Comparison of ENCODE assay signal across 1 cellular context in the genomic region with DNA sequence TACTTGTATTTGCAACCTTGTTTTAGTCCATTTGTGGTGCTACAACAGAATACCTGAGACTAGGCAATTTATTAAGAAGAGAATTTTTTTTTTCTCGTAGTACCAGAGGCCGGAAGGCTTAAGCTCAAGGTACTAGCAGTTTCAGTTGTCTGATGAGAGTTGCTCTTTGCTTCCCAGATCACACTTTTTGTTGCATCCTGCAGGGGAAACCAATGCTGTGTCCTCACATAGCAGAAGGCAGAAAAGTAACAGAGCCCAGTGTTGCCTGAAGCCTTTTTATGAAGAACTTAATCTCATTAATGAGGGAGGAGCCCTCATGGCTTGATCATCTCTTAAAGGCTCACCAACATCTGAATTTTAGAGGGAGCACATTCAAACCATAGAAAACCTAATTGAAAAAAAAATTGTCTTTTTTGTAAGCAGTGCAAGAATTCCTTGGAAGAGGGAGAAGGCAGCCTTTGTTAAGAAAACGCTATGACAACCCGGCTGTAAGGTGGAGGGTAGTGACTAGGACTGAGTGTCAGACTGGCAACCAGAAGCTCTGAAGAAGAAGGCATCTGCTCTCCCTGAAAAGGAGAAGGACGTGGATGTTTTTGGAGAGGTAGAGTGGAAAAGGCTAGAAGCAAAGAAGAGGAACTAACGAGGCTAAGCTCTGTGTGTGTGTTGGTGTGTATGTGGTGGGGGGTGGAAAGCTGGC.
TF ChIP-seq lines count a peak whose summit lies in the region.

No MANE protein-coding gene starts in this region.

TF ChIP-seq in WTC11, 78 proteins besides CTCF, POLR2A, EP300 and RAD21 (continued from another document):
- TF ChIP-seq, protein P1, sequence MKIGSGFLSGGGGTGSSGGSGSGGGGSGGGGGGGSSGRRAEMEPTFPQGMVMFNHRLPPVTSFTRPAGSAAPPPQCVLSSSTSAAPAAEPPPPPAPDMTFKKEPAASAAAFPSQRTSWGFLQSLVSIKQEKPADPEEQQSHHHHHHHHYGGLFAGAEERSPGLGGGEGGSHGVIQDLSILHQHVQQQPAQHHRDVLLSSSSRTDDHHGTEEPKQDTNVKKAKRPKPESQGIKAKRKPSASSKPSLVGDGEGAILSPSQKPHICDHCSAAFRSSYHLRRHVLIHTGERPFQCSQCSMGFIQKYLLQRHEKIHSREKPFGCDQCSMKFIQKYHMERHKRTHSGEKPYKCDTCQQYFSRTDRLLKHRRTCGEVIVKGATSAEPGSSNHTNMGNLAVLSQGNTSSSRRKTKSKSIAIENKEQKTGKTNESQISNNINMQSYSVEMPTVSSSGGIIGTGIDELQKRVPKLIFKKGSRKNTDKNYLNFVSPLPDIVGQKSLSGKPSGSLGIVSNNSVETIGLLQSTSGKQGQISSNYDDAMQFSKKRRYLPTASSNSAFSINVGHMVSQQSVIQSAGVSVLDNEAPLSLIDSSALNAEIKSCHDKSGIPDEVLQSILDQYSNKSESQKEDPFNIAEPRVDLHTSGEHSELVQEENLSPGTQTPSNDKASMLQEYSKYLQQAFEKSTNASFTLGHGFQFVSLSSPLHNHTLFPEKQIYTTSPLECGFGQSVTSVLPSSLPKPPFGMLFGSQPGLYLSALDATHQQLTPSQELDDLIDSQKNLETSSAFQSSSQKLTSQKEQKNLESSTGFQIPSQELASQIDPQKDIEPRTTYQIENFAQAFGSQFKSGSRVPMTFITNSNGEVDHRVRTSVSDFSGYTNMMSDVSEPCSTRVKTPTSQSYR (CRISPR knock-in tag; IDR thresholded peaks at IDR 0.05) = no peak
- no peak for TF ChIP-seq RELA (CRISPR knock-in tag; IDR thresholded peaks at IDR 0.05; ENCODE audit: borderline replicate concordance)
- TF ChIP-seq, protein P2, sequence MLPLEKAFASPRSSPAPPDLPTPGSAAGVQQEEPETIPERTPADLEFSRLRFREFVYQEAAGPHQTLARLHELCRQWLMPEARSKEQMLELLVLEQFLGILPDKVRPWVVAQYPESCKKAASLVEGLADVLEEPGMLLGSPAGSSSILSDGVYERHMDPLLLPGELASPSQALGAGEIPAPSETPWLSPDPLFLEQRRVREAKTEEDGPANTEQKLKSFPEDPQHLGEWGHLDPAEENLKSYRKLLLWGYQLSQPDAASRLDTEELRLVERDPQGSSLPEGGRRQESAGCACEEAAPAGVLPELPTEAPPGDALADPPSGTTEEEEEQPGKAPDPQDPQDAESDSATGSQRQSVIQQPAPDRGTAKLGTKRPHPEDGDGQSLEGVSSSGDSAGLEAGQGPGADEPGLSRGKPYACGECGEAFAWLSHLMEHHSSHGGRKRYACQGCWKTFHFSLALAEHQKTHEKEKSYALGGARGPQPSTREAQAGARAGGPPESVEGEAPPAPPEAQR (CRISPR knock-in tag; IDR thresholded peaks at IDR 0.05) = no peak
- TF ChIP-seq NR1H2 (CRISPR knock-in tag; IDR thresholded peaks at IDR 0.05) = no peak
- TF ChIP-seq, protein P3, sequence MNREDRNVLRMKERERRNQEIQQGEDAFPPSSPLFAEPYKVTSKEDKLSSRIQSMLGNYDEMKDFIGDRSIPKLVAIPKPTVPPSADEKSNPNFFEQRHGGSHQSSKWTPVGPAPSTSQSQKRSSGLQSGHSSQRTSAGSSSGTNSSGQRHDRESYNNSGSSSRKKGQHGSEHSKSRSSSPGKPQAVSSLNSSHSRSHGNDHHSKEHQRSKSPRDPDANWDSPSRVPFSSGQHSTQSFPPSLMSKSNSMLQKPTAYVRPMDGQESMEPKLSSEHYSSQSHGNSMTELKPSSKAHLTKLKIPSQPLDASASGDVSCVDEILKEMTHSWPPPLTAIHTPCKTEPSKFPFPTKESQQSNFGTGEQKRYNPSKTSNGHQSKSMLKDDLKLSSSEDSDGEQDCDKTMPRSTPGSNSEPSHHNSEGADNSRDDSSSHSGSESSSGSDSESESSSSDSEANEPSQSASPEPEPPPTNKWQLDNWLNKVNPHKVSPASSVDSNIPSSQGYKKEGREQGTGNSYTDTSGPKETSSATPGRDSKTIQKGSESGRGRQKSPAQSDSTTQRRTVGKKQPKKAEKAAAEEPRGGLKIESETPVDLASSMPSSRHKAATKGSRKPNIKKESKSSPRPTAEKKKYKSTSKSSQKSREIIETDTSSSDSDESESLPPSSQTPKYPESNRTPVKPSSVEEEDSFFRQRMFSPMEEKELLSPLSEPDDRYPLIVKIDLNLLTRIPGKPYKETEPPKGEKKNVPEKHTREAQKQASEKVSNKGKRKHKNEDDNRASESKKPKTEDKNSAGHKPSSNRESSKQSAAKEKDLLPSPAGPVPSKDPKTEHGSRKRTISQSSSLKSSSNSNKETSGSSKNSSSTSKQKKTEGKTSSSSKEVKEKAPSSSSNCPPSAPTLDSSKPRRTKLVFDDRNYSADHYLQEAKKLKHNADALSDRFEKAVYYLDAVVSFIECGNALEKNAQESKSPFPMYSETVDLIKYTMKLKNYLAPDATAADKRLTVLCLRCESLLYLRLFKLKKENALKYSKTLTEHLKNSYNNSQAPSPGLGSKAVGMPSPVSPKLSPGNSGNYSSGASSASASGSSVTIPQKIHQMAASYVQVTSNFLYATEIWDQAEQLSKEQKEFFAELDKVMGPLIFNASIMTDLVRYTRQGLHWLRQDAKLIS (CRISPR knock-in tag; IDR thresholded peaks at IDR 0.05; ENCODE audit: borderline replicate concordance) = no peak
- TF ChIP-seq, protein P4, sequence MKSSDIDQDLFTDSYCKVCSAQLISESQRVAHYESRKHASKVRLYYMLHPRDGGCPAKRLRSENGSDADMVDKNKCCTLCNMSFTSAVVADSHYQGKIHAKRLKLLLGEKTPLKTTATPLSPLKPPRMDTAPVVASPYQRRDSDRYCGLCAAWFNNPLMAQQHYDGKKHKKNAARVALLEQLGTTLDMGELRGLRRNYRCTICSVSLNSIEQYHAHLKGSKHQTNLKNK (CRISPR knock-in tag; IDR thresholded peaks at IDR 0.05) = no peak
- TF ChIP-seq, protein P5, sequence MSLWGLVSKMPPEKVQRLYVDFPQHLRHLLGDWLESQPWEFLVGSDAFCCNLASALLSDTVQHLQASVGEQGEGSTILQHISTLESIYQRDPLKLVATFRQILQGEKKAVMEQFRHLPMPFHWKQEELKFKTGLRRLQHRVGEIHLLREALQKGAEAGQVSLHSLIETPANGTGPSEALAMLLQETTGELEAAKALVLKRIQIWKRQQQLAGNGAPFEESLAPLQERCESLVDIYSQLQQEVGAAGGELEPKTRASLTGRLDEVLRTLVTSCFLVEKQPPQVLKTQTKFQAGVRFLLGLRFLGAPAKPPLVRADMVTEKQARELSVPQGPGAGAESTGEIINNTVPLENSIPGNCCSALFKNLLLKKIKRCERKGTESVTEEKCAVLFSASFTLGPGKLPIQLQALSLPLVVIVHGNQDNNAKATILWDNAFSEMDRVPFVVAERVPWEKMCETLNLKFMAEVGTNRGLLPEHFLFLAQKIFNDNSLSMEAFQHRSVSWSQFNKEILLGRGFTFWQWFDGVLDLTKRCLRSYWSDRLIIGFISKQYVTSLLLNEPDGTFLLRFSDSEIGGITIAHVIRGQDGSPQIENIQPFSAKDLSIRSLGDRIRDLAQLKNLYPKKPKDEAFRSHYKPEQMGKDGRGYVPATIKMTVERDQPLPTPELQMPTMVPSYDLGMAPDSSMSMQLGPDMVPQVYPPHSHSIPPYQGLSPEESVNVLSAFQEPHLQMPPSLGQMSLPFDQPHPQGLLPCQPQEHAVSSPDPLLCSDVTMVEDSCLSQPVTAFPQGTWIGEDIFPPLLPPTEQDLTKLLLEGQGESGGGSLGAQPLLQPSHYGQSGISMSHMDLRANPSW (CRISPR knock-in tag; conservative IDR thresholded peaks at IDR 0.05; ENCODE audit: low read depth) = no peak
- no peak for TF ChIP-seq ZNF396 (CRISPR knock-in tag; IDR thresholded peaks at IDR 0.05; ENCODE audit: borderline replicate concordance)
- TF ChIP-seq NFE2L1 (CRISPR knock-in tag; IDR thresholded peaks at IDR 0.05) = no peak
- TF ChIP-seq FOXK1 (CRISPR knock-in tag; IDR thresholded peaks at IDR 0.05) = no peak
- TF ChIP-seq, protein P6, sequence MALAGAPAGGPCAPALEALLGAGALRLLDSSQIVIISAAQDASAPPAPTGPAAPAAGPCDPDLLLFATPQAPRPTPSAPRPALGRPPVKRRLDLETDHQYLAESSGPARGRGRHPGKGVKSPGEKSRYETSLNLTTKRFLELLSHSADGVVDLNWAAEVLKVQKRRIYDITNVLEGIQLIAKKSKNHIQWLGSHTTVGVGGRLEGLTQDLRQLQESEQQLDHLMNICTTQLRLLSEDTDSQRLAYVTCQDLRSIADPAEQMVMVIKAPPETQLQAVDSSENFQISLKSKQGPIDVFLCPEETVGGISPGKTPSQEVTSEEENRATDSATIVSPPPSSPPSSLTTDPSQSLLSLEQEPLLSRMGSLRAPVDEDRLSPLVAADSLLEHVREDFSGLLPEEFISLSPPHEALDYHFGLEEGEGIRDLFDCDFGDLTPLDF (CRISPR knock-in tag; IDR thresholded peaks at IDR 0.05) = no peak
- no peak for TF ChIP-seq CBFB (CRISPR knock-in tag; IDR thresholded peaks at IDR 0.05; ENCODE audit: low read depth)
- TF ChIP-seq ZNF671 (CRISPR knock-in tag; IDR thresholded peaks at IDR 0.05) = no peak
- TF ChIP-seq ZNF423 (CRISPR knock-in tag; IDR thresholded peaks at IDR 0.05) = no peak
- no peak for TF ChIP-seq NR3C1 (CRISPR knock-in tag; conservative IDR thresholded peaks at IDR 0.05; ENCODE audit: low read depth)
